8 cellular contexts compared by ENCODE assay signal in genomic region chr7:151696738-151697514, GRCh38.
DNase-seq lines count a peak whose midpoint lies in the region; ATAC-seq and TF ChIP-seq lines count a peak whose summit lies in the region.

No MANE protein-coding gene starts in this region.

- in situ Hi-C loops in GM13977 (cut with MboI; ENCODE audit: low pct_unique_long_range_greater_than_20kb, low sequenced_read_pairs, unreplicated experiment) = no loop called here

- intact Hi-C loops in stomach (cut with DNase I; ENCODE audit: low total_unique reads) = no loop called here

- no peaks in the 10 kb centered on the region for H3K27me3 ChIP-seq in hepatocyte
- H3K27me3 ChIP-seq in stomach = no peaks in the 10 kb centered on the region

- H3K4me2 ChIP-seq in hepatocyte = peak overlapping the region; percentile 21

- H3K79me2 ChIP-seq in hepatocyte = no peaks in the 10 kb centered on the region

- peak; percentile 46 for DNase-seq in M059J (ENCODE audit: low read depth)
- DNase-seq in RWPE1 (ENCODE audit: low spot score) = peak; percentile 78
- DNase-seq in hepatocyte (ENCODE audit: low spot score) = peak; percentile 91
- peak; percentile 53 for DNase-seq in stomach
- DNase-seq in GM13977 (ENCODE audit: low spot score) = no peak
- DNase-seq in NCI-H82 (lab: John Stamatoyannopoulos, UW) = no peak

- H3K4me3 ChIP-seq in hepatocyte (no peak overlapping the region), stomach (no peak overlapping the region)

- no peaks in the 10 kb centered on the region for H3K9me2 ChIP-seq in hepatocyte (replicated peaks; ENCODE audit: insufficient read depth)

- 66% methylated on average over 18 of the region's 18 CpGs for WGBS in hepatocyte (ENCODE audit: low lambda C conversion rate, missing lambda C conversion rate)
- 57 to 82% (median 67%) methylated on average over 15 to 18 of the region's 18 CpGs for whole genome bisulfite sequencing in stomach, 5 donors

- H4K20me1 ChIP-seq in hepatocyte (ENCODE audit: insufficient read depth, poor library complexity, severe bottlenecking) = no peaks in the 10 kb centered on the region

- POLR2A ChIA-PET in RWPE1 (lab: Yijun Ruan, JAX; ENCODE audit: low non-redundant PET) = no interaction called here

- no peak for TF ChIP-seq CTCF in RWPE1 (conservative IDR thresholded peaks at IDR 0.05; ENCODE audit: low read depth)
- peak; percentile 22 for TF ChIP-seq CTCF in hepatocyte (IDR thresholded peaks at IDR 0.05; ENCODE audit: poor library complexity)
- no peak for TF ChIP-seq CTCF in stomach (IDR thresholded peaks at IDR 0.05)
- TF ChIP-seq CTCF in GM13977 (IDR thresholded peaks at IDR 0.05; ENCODE audit: extremely low read depth, insufficient read depth, missing control alignments) = no peak

- H3K9me3 ChIP-seq in hepatocyte (ENCODE audit: low read depth) (no peaks in the 10 kb centered on the region), stomach (no peaks in the 10 kb centered on the region)

- no peak overlapping the region for H2AFZ ChIP-seq in hepatocyte

- no peak for TF ChIP-seq POLR2A in stomach (IDR thresholded peaks at IDR 0.05)

- H3K36me3 ChIP-seq in hepatocyte (replicated peaks; ENCODE audit: insufficient read depth, low read depth) (no peaks in the 10 kb centered on the region), stomach (no peaks in the 10 kb centered on the region)

- ATAC-seq in GM21786 (IDR thresholded peaks at IDR 0.05; ENCODE audit: unreplicated experiment) = no peak
- no peak for ATAC-seq in HG02870 (IDR thresholded peaks at IDR 0.05; ENCODE audit: unreplicated experiment)

- peaks cover 31% of the 10 kb centered on the region for H3K4me1 ChIP-seq in hepatocyte (ENCODE audit: insufficient read depth)
- H3K4me1 ChIP-seq in stomach = peaks cover 11 to 54% (median 31%) of the 10 kb centered on the region in 4 donors

- H3K27ac ChIP-seq in RWPE1 = peak overlapping the region; percentile 82
- peak overlapping the region; percentile 97 for H3K27ac ChIP-seq in hepatocyte
- H3K27ac ChIP-seq in stomach = peak overlapping the region in 3 of 5 donors; percentile 19 to 60 (median 26)

- no peak for TF ChIP-seq EP300 in stomach (IDR thresholded peaks at IDR 0.05)

- CTCF ChIA-PET in RWPE1 (lab: Yijun Ruan, JAX) = interaction anchor here (0.6 to 1.3 kb wide), 3 partner anchors 22 to 62 kb away, joined by 3 to 5 read pairs (median 3); no protein-coding TSS in a partner anchor

Comparison
In these comparisons a context has a peak if more than half of its experiments do, and no peak if none do; other contexts are left out.
1. DNase-seq: peak in M059J (single experiment), RWPE1 (single experiment), hepatocyte (single experiment) and stomach (single experiment); none in GM13977 (single experiment) and NCI-H82 (single experiment).
2. H3K27ac ChIP-seq: peak in every context shown above with its lines; median percentile 97 in hepatocyte; 82 in RWPE1; 26 in stomach.